1 cellular context compared by ENCODE assay signal in the genomic region with DNA sequence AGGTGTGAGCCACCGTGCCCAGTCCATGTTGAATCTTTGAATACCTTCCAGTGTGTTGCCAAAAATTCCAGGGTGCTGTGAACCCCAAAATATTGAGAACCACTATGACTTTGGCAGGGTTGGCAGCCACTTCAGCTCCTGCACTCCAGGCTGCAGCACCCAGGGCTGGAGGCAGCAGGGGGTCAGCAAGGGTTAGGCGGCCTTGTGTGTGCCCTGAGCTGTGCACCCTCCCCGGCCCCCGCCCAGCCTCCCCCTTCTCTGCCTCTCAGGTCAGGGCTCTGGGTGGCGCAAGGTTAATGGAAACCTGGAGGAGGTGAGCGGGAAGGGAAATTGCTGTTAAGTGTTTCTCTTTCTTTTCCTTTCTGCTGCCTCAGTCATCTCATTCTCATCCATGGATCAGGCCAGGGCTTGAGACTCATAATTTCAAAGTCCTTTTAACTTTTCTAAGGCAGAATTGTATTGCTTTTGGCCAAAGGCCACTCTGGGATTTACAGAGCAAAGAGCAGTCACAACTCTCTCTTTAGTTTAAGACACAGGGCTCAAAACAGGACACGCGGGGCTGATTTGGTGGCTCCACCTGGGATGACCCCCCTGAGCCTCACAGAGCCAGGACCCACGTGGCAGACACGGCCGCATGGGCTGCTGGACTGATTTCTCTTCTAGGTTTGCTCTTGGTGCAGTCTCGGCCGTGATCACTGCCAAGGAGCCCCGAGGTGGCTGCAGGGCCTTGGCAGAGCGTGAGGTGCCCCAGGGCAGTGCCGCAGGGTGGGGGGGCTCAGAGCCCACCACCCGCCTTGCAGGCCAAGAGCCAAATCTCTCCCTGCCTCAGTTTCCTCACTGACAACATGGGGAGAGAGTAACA.
TF ChIP-seq lines count a peak whose summit lies in the region.

No MANE protein-coding gene starts in this region.

TF ChIP-seq in HepG2, 621 proteins besides CTCF, POLR2A, EP300 and RAD21 (continued from another document and continues in another):
- TF ChIP-seq YY1 (IDR thresholded peaks at IDR 0.05; ENCODE audit: insufficient read depth, insufficient replicate concordance, low read depth, low read length): no peak
- no peak for TF ChIP-seq PLRG1 (conservative IDR thresholded peaks at IDR 0.05)
- TF ChIP-seq, protein P1, sequence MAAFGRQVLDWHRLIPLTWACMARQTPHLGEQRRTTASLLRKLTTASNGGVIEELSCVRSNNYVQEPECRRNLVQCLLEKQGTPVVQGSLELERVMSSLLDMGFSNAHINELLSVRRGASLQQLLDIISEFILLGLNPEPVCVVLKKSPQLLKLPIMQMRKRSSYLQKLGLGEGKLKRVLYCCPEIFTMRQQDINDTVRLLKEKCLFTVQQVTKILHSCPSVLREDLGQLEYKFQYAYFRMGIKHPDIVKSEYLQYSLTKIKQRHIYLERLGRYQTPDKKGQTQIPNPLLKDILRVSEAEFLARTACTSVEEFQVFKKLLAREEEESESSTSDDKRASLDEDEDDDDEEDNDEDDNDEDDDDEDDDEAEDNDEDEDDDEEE (CRISPR knock-in tag; IDR thresholded peaks at IDR 0.05): no peak
- TF ChIP-seq ZNF235 (CRISPR knock-in tag; IDR thresholded peaks at IDR 0.05; ENCODE audit: borderline replicate concordance): no peak
- TF ChIP-seq PAXIP1 (CRISPR knock-in tag; conservative IDR thresholded peaks at IDR 0.05): peak; percentile 56
- no peak for TF ChIP-seq ZFYVE20 (CRISPR knock-in tag; IDR thresholded peaks at IDR 0.05; ENCODE audit: borderline replicate concordance, low read depth)
- TF ChIP-seq HNF4G (IDR thresholded peaks at IDR 0.05; ENCODE audit: borderline replicate concordance, low read depth, low read length): 0 out of 2 replicates have a peak, but pooled peaks have one; percentile 5
- TF ChIP-seq HNF4G (CRISPR knock-in tag; IDR thresholded peaks at IDR 0.05; ENCODE audit: borderline replicate concordance, low read depth): no peak
- no peak for TF ChIP-seq ZNF720 (CRISPR knock-in tag; IDR thresholded peaks at IDR 0.05)
- peak; percentile 46; the same call in 1 of the 2 replicates for TF ChIP-seq HNF4A (CRISPR knock-in tag; IDR thresholded peaks at IDR 0.05)
- 0 out of 2 replicates have a peak, but pooled peaks have one; percentile 18 for TF ChIP-seq MTA1 (CRISPR knock-in tag; IDR thresholded peaks at IDR 0.05; ENCODE audit: borderline replicate concordance)
- TF ChIP-seq ZNF253 (CRISPR knock-in tag; IDR thresholded peaks at IDR 0.05; ENCODE audit: borderline replicate concordance): no peak
- no peak for TF ChIP-seq ZNF333 (CRISPR knock-in tag; IDR thresholded peaks at IDR 0.05; ENCODE audit: borderline replicate concordance)
- TF ChIP-seq, protein P2, sequence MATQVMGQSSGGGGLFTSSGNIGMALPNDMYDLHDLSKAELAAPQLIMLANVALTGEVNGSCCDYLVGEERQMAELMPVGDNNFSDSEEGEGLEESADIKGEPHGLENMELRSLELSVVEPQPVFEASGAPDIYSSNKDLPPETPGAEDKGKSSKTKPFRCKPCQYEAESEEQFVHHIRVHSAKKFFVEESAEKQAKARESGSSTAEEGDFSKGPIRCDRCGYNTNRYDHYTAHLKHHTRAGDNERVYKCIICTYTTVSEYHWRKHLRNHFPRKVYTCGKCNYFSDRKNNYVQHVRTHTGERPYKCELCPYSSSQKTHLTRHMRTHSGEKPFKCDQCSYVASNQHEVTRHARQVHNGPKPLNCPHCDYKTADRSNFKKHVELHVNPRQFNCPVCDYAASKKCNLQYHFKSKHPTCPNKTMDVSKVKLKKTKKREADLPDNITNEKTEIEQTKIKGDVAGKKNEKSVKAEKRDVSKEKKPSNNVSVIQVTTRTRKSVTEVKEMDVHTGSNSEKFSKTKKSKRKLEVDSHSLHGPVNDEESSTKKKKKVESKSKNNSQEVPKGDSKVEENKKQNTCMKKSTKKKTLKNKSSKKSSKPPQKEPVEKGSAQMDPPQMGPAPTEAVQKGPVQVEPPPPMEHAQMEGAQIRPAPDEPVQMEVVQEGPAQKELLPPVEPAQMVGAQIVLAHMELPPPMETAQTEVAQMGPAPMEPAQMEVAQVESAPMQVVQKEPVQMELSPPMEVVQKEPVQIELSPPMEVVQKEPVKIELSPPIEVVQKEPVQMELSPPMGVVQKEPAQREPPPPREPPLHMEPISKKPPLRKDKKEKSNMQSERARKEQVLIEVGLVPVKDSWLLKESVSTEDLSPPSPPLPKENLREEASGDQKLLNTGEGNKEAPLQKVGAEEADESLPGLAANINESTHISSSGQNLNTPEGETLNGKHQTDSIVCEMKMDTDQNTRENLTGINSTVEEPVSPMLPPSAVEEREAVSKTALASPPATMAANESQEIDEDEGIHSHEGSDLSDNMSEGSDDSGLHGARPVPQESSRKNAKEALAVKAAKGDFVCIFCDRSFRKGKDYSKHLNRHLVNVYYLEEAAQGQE (IDR thresholded peaks at IDR 0.05; ENCODE audit: borderline replicate concordance in 1 of 2, low read depth in 1 of 2, low read length in 2 of 2): no peak
- TF ChIP-seq, protein P3, sequence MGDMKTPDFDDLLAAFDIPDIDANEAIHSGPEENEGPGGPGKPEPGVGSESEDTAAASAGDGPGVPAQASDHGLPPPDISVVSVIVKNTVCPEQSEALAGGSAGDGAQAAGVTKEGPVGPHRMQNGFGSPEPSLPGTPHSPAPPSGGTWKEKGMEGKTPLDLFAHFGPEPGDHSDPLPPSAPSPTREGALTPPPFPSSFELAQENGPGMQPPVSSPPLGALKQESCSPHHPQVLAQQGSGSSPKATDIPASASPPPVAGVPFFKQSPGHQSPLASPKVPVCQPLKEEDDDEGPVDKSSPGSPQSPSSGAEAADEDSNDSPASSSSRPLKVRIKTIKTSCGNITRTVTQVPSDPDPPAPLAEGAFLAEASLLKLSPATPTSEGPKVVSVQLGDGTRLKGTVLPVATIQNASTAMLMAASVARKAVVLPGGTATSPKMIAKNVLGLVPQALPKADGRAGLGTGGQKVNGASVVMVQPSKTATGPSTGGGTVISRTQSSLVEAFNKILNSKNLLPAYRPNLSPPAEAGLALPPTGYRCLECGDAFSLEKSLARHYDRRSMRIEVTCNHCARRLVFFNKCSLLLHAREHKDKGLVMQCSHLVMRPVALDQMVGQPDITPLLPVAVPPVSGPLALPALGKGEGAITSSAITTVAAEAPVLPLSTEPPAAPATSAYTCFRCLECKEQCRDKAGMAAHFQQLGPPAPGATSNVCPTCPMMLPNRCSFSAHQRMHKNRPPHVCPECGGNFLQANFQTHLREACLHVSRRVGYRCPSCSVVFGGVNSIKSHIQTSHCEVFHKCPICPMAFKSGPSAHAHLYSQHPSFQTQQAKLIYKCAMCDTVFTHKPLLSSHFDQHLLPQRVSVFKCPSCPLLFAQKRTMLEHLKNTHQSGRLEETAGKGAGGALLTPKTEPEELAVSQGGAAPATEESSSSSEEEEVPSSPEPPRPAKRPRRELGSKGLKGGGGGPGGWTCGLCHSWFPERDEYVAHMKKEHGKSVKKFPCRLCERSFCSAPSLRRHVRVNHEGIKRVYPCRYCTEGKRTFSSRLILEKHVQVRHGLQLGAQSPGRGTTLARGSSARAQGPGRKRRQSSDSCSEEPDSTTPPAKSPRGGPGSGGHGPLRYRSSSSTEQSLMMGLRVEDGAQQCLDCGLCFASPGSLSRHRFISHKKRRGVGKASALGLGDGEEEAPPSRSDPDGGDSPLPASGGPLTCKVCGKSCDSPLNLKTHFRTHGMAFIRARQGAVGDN (CRISPR knock-in tag; IDR thresholded peaks at IDR 0.05): peak; percentile 72
- no peak for TF ChIP-seq FIP1L1 (IDR thresholded peaks at IDR 0.05; ENCODE audit: borderline replicate concordance, insufficient read depth, low read depth, low read length)
- TF ChIP-seq, protein P4, sequence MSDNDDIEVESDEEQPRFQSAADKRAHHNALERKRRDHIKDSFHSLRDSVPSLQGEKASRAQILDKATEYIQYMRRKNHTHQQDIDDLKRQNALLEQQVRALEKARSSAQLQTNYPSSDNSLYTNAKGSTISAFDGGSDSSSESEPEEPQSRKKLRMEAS (IDR thresholded peaks at IDR 0.05): peak; percentile 64
- TF ChIP-seq MED1 (CRISPR knock-in tag; IDR thresholded peaks at IDR 0.05): 0 out of 2 replicates have a peak, but pooled peaks have one; percentile 13
- no peak for TF ChIP-seq ZNF329 (CRISPR knock-in tag; IDR thresholded peaks at IDR 0.05; ENCODE audit: low read depth)
- no peak for TF ChIP-seq EED (CRISPR knock-in tag; IDR thresholded peaks at IDR 0.05)
- TF ChIP-seq ZNF619 (CRISPR knock-in tag; IDR thresholded peaks at IDR 0.05): no peak
- TF ChIP-seq PATZ1 (CRISPR knock-in tag; IDR thresholded peaks at IDR 0.05): peak; percentile 27; the same call in 1 of the 2 replicates
- no peak for TF ChIP-seq ZNF644 (CRISPR knock-in tag; IDR thresholded peaks at IDR 0.05; ENCODE audit: low read depth)
- TF ChIP-seq RXRA (CRISPR knock-in tag; IDR thresholded peaks at IDR 0.05): 0 out of 2 replicates have a peak, but pooled peaks have one; percentile 16
- no peak for TF ChIP-seq ZNF451 (CRISPR knock-in tag; IDR thresholded peaks at IDR 0.05)
- TF ChIP-seq, protein P5, sequence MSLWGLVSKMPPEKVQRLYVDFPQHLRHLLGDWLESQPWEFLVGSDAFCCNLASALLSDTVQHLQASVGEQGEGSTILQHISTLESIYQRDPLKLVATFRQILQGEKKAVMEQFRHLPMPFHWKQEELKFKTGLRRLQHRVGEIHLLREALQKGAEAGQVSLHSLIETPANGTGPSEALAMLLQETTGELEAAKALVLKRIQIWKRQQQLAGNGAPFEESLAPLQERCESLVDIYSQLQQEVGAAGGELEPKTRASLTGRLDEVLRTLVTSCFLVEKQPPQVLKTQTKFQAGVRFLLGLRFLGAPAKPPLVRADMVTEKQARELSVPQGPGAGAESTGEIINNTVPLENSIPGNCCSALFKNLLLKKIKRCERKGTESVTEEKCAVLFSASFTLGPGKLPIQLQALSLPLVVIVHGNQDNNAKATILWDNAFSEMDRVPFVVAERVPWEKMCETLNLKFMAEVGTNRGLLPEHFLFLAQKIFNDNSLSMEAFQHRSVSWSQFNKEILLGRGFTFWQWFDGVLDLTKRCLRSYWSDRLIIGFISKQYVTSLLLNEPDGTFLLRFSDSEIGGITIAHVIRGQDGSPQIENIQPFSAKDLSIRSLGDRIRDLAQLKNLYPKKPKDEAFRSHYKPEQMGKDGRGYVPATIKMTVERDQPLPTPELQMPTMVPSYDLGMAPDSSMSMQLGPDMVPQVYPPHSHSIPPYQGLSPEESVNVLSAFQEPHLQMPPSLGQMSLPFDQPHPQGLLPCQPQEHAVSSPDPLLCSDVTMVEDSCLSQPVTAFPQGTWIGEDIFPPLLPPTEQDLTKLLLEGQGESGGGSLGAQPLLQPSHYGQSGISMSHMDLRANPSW (CRISPR knock-in tag; IDR thresholded peaks at IDR 0.05; ENCODE audit: borderline replicate concordance): no peak
- no peak for TF ChIP-seq MXD4 (CRISPR knock-in tag; IDR thresholded peaks at IDR 0.05)
- TF ChIP-seq MED13 (CRISPR knock-in tag; IDR thresholded peaks at IDR 0.05): no peak
- TF ChIP-seq ZFY (CRISPR knock-in tag; IDR thresholded peaks at IDR 0.05): peak; percentile 33; the same call in 1 of the 2 replicates
- 0 out of 2 replicates have a peak, but pooled peaks have one; percentile 50 for TF ChIP-seq ZBTB7A (CRISPR knock-in tag; IDR thresholded peaks at IDR 0.05)
- no peak for TF ChIP-seq ZNF335 (CRISPR knock-in tag; IDR thresholded peaks at IDR 0.05)
- no peak for TF ChIP-seq SALL2 (CRISPR knock-in tag; IDR thresholded peaks at IDR 0.05)
